In the genomic region with DNA sequence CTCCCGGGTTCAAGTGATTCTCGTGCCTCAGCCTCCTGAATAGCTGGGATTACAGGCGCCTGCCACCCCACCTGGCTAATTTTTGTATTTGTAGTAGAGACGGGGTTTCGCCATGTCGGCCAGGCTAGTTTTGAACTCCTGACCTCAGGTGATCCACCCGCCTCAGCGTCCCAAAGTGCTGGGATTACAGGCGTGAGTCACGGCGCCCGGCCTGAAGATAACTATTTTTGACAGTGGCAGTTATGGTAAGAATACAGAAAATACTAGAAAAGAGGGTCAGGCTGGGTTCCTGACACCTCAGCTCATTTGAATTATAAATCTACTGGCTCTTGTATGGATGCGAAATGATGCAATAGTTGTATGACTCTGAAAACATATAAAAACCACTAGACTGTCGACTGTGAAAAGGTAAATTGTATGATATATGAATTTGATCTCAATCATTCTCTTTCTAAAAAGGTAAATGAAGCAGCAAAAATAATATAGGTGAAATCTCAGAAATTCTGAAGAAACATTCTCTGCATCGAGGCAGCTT, we compare ENCODE assay signal across 21 cellular contexts. TPM values are rescaled to one million over a fixed set of nuclear protein-coding genes. Genes with fewer than 3 reads are reported as not detected.
"Had no signal": no experiment of that assay in that cellular context is flagged by ENCODE, and none has a peak within 500 bp of the region (broad histone marks: within the 10 kb centered on the region; RNA-seq: fewer than 3 reads in every experiment).

No MANE protein-coding gene starts in this region.

- DNase-seq: colonic mucosa; dermis blood vessel endothelial cell; endodermal cell; erythroblast; foreskin melanocyte; hippocampal formation; kidney glomerular epithelial cell; mesendoderm; naive thymus-derived CD4-positive, alpha-beta T cell; posterior cingulate gyrus; sigmoid colon; stimulated activated CD4-positive, alpha-beta T cell treated with anti-CD3 and anti-CD28 coated beads, Interleukin-2, amount 100 ng/mL, for 24 hours; stimulated activated naive CD4-positive, alpha-beta T cell; stomach; substantia nigra; transverse colon had no signal

- H3K27ac Mint-ChIP-seq: endodermal cell had no signal

- ATAC-seq: naive thymus-derived CD4-positive, alpha-beta T cell had no signal

- H3K4me3 Mint-ChIP-seq: endodermal cell; naive thymus-derived CD4-positive, alpha-beta T cell had no signal

RNA-seq across cellular contexts. Expression of gene SAG, which starts 35.6 kb away (rescaled TPM):
- total RNA-seq: dermis blood vessel endothelial cell, endodermal cell, endothelial cell of umbilical vein, liver, lung microvascular endothelial cell, osteocyte, sigmoid colon, thoracic aorta, transverse colon had no signal
